In the genomic region with DNA sequence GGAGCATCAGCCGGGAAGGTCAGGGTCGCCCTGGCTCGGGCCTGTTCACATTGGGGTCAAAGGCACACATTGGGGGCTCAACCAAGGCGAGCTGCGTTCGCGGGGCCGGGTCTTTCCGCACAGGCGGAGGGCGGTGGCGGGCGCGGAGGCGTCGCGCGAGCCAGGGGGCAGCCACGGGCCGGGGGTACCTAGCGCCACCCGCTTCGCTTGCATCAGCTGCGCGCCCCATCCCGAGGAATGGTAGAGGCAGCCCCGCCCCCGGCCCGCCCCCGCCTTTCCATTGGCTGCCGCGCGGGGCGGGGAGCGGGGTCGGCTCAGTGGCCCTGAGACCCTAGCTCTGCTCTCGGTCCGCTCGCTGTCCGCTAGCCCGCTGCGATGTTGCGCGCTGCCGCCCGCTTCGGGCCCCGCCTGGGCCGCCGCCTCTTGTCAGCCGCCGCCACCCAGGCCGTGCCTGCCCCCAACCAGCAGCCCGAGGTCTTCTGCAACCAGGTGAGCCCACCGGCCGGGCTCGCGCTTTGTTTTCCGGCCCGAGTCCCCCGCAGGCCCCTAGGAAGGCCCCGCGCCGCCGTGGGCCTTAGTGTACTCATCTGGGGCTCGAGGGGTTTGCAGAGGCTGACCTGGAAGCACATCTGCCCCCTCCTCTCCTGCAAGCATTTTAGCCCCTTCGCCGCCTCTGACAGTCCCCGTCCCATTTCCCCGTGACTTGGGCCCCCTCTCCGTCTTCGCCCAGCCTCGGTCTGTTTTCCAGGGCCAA, we compare ENCODE assay signal across 8 cellular contexts. TPM values are rescaled to one million over a fixed set of nuclear protein-coding genes. Genes with fewer than 3 reads are reported as not detected.
DNase-seq lines count a peak whose midpoint lies in the region; ATAC-seq and TF ChIP-seq lines count a peak whose summit lies in the region.

A gene (plus strand): TSS at position 326 of the 754 bp plus-strand sequence. CDS start 50 bp downstream, at position 376.

- no peaks in the 10 kb centered on the region for H3K9me2 ChIP-seq in HCT116 (ENCODE audit: insufficient read depth)

- H3K79me2 ChIP-seq in HCT116 (ENCODE audit: insufficient read depth, low read length): no peaks in the 10 kb centered on the region

- no peak within 1 kb of the TSS for H3K27ac Mint-ChIP-seq in activated naive CD8-positive, alpha-beta T cell treated with anti-CD3 and anti-CD28 coated beads, Interleukin-2, amount 10 ng/mL, durations not matched to agents 7 days and 5 days

- no peak for TF ChIP-seq CTCF in HCT116 (IDR thresholded peaks at IDR 0.05 in 2 of 3, conservative IDR thresholded peaks at IDR 0.05 in 1 of 3; ENCODE audit: borderline replicate concordance in 1 of 3, insufficient read depth in 1 of 3, low read depth in 2 of 3, low read length in 2 of 3)
- no peak for TF ChIP-seq CTCF in omental fat pad (IDR thresholded peaks at IDR 0.05)
- TF ChIP-seq CTCF in vagina (IDR thresholded peaks at IDR 0.05): no peak

- no peak for TF ChIP-seq RAD21 in HCT116 (IDR thresholded peaks at IDR 0.05; ENCODE audit: low read depth)

- POLR2A ChIA-PET in HCT116 (lab: Charles Lee): no interaction called here
- POLR2A ChIA-PET in activated naive CD8-positive, alpha-beta T cell treated with anti-CD3 and anti-CD28 coated beads, Interleukin-2, amount 10 ng/mL, durations not matched to agents 7 days and 5 days (lab: Charles Lee): no interaction called here

- H3K9me3 ChIP-seq in HCT116 (ENCODE audit: control insufficient read depth in 1 of 2, insufficient read depth in 1 of 2, low read depth in 1 of 2, low read length in 2 of 2): no peaks in the 10 kb centered on the region
- H3K9me3 ChIP-seq in vagina: no peaks in the 10 kb centered on the region

- no peaks in the 10 kb centered on the region for H4K20me1 ChIP-seq in HCT116 (ENCODE audit: insufficient read depth)

- no peaks in the 10 kb centered on the region for H3K36me3 ChIP-seq in HCT116 (ENCODE audit: control insufficient read depth in 1 of 2, insufficient read depth in 2 of 2, low read length in 2 of 2)
- no peaks in the 10 kb centered on the region for H3K36me3 ChIP-seq in vagina

- H3K4me1 Mint-ChIP-seq in activated naive CD8-positive, alpha-beta T cell treated with anti-CD3 and anti-CD28 coated beads, Interleukin-2, amount 10 ng/mL, durations not matched to agents 7 days and 5 days: peaks cover 13% of the 10 kb centered on the region

- peak within 1 kb of the TSS; percentile 77 to 85 for H3K4me3 ChIP-seq in HCT116 (replicated peaks in 1 of 2; ENCODE audit: low read depth in 1 of 2, low read length in 2 of 2)
- peak within 1 kb of the TSS; percentile 66 to 87 for H3K4me3 ChIP-seq in vagina

- TF ChIP-seq POLR2A in HCT116 (IDR thresholded peaks at IDR 0.05; ENCODE audit: borderline replicate concordance, extremely low read depth, insufficient read depth, insufficient read length): peak; percentile 67
- TF ChIP-seq POLR2A in vagina (IDR thresholded peaks at IDR 0.05): peak in 1 of 2 donors; percentile 77

- peaks cover 2% of the 10 kb centered on the region for H3K36me3 Mint-ChIP-seq in activated naive CD8-positive, alpha-beta T cell treated with anti-CD3 and anti-CD28 coated beads, Interleukin-2, amount 10 ng/mL, durations not matched to agents 7 days and 5 days

- DNase-seq in DMS153 (lab: John Stamatoyannopoulos, UW) (peak; percentile 51), HCT116 (ENCODE audit: low read depth, low spot score) (peak; percentile 6), NCI-H82 treated with DMSO at 0.1 percent for 48 hours (lab: John Stamatoyannopoulos, UW; ENCODE audit: unreplicated experiment) (peak; percentile 30), Right ventricle myocardium inferior (ENCODE audit: missing footprints) (peak; percentile 90), omental fat pad (ENCODE audit: low spot score) (peak; percentile 43), vagina (ENCODE audit: extremely low spot score in 2 of 2) (no peak), NCI-H2196 (lab: John Stamatoyannopoulos, UW; ENCODE audit: unreplicated experiment) (no peak)
- DNase-seq in activated naive CD8-positive, alpha-beta T cell treated with anti-CD3 and anti-CD28 coated beads, Interleukin-2, amount 10 ng/mL, durations not matched to agents 7 days and 5 days: peak; percentile 55

- peaks cover 57% of the 10 kb centered on the region for H3K27me3 Mint-ChIP-seq in activated naive CD8-positive, alpha-beta T cell treated with anti-CD3 and anti-CD28 coated beads, Interleukin-2, amount 10 ng/mL, durations not matched to agents 7 days and 5 days

- RAD21 ChIA-PET in HCT116 (lab: Charles Lee; ENCODE audit: low non-redundant PET in 1 of 2, low total read pairs in 2 of 2, uncharacterized antibody in 2 of 2, unreplicated experiment in 2 of 2): no interaction called here

- intact Hi-C loops in HCT116 (cut with micrococcal nuclease) (no loop called here), Right ventricle myocardium inferior (cut with DNase I) (no loop called here), vagina (cut with DNase I) (no loop called here)

- peak within 1 kb of the TSS; percentile 69 for H3K9ac ChIP-seq in HCT116 (ENCODE audit: low read length)

- H3K4me3 Mint-ChIP-seq in activated naive CD8-positive, alpha-beta T cell treated with anti-CD3 and anti-CD28 coated beads, Interleukin-2, amount 10 ng/mL, durations not matched to agents 7 days and 5 days: peak within 1 kb of the TSS; percentile 80

- CTCF ChIA-PET in HCT116 (lab: Charles Lee): no interaction called here

- H3K27ac ChIP-seq in HCT116 (ENCODE audit: low read depth, low read length) (peak within 1 kb of the TSS; percentile 43; the same call in 1 of the 2 replicates), vagina (peak within 1 kb of the TSS; percentile 88)

- peak within 1 kb of the TSS; percentile 88 for H2AFZ ChIP-seq in HCT116 (ENCODE audit: low read depth, low read length, poor library complexity, severe bottlenecking)

- H3K4me1 ChIP-seq in HCT116 (ENCODE audit: control insufficient read depth in 1 of 2, insufficient read depth in 2 of 2, low read length in 2 of 2) (peaks cover 9 to 19% of the 10 kb centered on the region in 2 experiments), vagina (peaks cover 54% of the 10 kb centered on the region)

- H3K27me3 ChIP-seq in HCT116 (ENCODE audit: insufficient read depth, low read length): no peaks in the 10 kb centered on the region
- H3K27me3 ChIP-seq in vagina: no peaks in the 10 kb centered on the region

- ATAC-seq in HCT116 (peak; percentile 89), Right ventricle myocardium inferior (peak; percentile 98), omental fat pad (ENCODE audit: low FRiP score) (peak; percentile 87)
- ATAC-seq in activated naive CD8-positive, alpha-beta T cell treated with anti-CD3 and anti-CD28 coated beads, Interleukin-2, amount 10 ng/mL, durations not matched to agents 7 days and 5 days (ENCODE audit: low read depth): peak; percentile 72

- no TSS peak for BruUV-seq in HCT116 (replicated peaks; lab: Mats Ljungman, UMichigan)

- peaks cover 1% of the 10 kb centered on the region for H3K9me3 Mint-ChIP-seq in activated naive CD8-positive, alpha-beta T cell treated with anti-CD3 and anti-CD28 coated beads, Interleukin-2, amount 10 ng/mL, durations not matched to agents 7 days and 5 days

- H3K4me2 ChIP-seq in HCT116 (ENCODE audit: low read length): peak within 1 kb of the TSS; percentile 98

TF ChIP-seq in HCT116, 20 proteins besides CTCF, POLR2A, EP300 and RAD21:
- TF ChIP-seq SP1 (IDR thresholded peaks at IDR 0.05; ENCODE audit: low read depth): peak; percentile 57
- peak; percentile 60; the same call in 1 of the 2 replicates for TF ChIP-seq ZFX (IDR thresholded peaks at IDR 0.05)
- peak; percentile 78 for TF ChIP-seq EGR1 (IDR thresholded peaks at IDR 0.05; ENCODE audit: low read depth)
- TF ChIP-seq, protein P1, sequence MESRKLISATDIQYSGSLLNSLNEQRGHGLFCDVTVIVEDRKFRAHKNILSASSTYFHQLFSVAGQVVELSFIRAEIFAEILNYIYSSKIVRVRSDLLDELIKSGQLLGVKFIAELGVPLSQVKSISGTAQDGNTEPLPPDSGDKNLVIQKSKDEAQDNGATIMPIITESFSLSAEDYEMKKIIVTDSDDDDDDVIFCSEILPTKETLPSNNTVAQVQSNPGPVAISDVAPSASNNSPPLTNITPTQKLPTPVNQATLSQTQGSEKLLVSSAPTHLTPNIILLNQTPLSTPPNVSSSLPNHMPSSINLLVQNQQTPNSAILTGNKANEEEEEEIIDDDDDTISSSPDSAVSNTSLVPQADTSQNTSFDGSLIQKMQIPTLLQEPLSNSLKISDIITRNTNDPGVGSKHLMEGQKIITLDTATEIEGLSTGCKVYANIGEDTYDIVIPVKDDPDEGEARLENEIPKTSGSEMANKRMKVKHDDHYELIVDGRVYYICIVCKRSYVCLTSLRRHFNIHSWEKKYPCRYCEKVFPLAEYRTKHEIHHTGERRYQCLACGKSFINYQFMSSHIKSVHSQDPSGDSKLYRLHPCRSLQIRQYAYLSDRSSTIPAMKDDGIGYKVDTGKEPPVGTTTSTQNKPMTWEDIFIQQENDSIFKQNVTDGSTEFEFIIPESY (IDR thresholded peaks at IDR 0.05; ENCODE audit: extremely low read depth, insufficient replicate concordance, low read length): peak; percentile 51
- TF ChIP-seq, protein P2, sequence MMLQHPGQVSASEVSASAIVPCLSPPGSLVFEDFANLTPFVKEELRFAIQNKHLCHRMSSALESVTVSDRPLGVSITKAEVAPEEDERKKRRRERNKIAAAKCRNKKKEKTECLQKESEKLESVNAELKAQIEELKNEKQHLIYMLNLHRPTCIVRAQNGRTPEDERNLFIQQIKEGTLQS (IDR thresholded peaks at IDR 0.05): no peak
- peak; percentile 83 for TF ChIP-seq POLR2AphosphoS5 (IDR thresholded peaks at IDR 0.05; ENCODE audit: low read depth, low read length)
- TF ChIP-seq SIN3A (IDR thresholded peaks at IDR 0.05; ENCODE audit: low read depth): peak; percentile 82
- no peak for TF ChIP-seq EZH2phosphoT487 (IDR thresholded peaks at IDR 0.05; ENCODE audit: borderline replicate concordance)
- TF ChIP-seq, protein P3, sequence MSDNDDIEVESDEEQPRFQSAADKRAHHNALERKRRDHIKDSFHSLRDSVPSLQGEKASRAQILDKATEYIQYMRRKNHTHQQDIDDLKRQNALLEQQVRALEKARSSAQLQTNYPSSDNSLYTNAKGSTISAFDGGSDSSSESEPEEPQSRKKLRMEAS (IDR thresholded peaks at IDR 0.05): peak; percentile 82
- TF ChIP-seq FOSL1 (IDR thresholded peaks at IDR 0.05; ENCODE audit: low read depth): no peak
- peak; percentile 24 for TF ChIP-seq YY1 (IDR thresholded peaks at IDR 0.05; ENCODE audit: extremely low read depth, insufficient replicate concordance, low read depth, low read length)

RNA-seq across cellular contexts. Expression of the gene that starts here (rescaled TPM):
- total RNA-seq in HCT116 (2021; ENCODE audit: unreplicated experiment) (32.9 TPM), Right ventricle myocardium inferior (382 TPM), omental fat pad (100 to 1,000 TPM; 129 to 365 (median 231) TPM), vagina (97.2 TPM)
- polyA plus RNA-seq in HCT116 (2012): 44.6 and 54.0 TPM in 2 replicates
- 1 to 10 TPM in 1 of 2 experiments, under 1 TPM in 1; 0.99 to 1.9 TPM for total RNA-seq in activated naive CD8-positive, alpha-beta T cell treated with anti-CD3 and anti-CD28 coated beads, Interleukin-2, amount 10 ng/mL, durations not matched to agents 7 days and 5 days

Comparison
In these comparisons a context has a peak if more than half of its experiments do, and no peak if none do; other contexts are left out.
1. RNA of the gene that starts here (total RNA-seq): 382 TPM in Right ventricle myocardium inferior (single experiment), 129 to 365 TPM in omental fat pad, 97.2 TPM in vagina (single experiment) and 32.9 TPM in HCT116 (single experiment); 0.99 to 1.9 TPM in activated naive CD8-positive, alpha-beta T cell treated with anti-CD3 and anti-CD28 coated beads, Interleukin-2, amount 10 ng/mL, durations not matched to agents 7 days and 5 days; every median in the first group is over 10 times any median in the second.
2. DNase-seq: peak in DMS153 (single experiment), HCT116 (single experiment), NCI-H82 treated with DMSO at 0.1 percent for 48 hours (single experiment), activated naive CD8-positive, alpha-beta T cell treated with anti-CD3 and anti-CD28 coated beads, Interleukin-2, amount 10 ng/mL, durations not matched to agents 7 days and 5 days (single experiment), Right ventricle myocardium inferior (single experiment) and omental fat pad (single experiment); none in vagina (0 of 2) and NCI-H2196 (single experiment).
3. Peak in every context shown above with its lines, with median percentiles within 50 percentile points of each other: ATAC-seq.